Comparison of ENCODE assay signal across 24 cellular contexts in genomic region chr16:80437707-80438106, GRCh38.
"Had no signal": no experiment of that assay in that cellular context is flagged by ENCODE, and none has a peak within 500 bp of the region (broad histone marks: within the 10 kb centered on the region; RNA-seq: fewer than 3 reads in every experiment).

No MANE protein-coding gene starts in this region.

- H3K36me3 Mint-ChIP-seq: activated naive CD8-positive, alpha-beta T cell treated with anti-CD3 and anti-CD28 coated beads for 36 hours had no signal

- H3K27ac ChIP-seq: colonic mucosa, dorsolateral prefrontal cortex, esophagus squamous epithelium, gastroesophageal sphincter, heart left ventricle, left lung, ovary, prostate gland, spleen, thoracic aorta, upper lobe of left lung, WERI-Rb-1 had no signal

- H3K9me3 Mint-ChIP-seq: activated naive CD8-positive, alpha-beta T cell treated with anti-CD3 and anti-CD28 coated beads for 36 hours; effector memory CD8-positive, alpha-beta T cell had no signal

- H3K4me3 ChIP-seq: colonic mucosa, dorsolateral prefrontal cortex, esophagus squamous epithelium, gastroesophageal sphincter, heart left ventricle, left lung, lung, ovary, prostate gland, spleen, thoracic aorta, upper lobe of left lung had no signal

- ATAC-seq: effector memory CD8-positive, alpha-beta T cell; gastroesophageal sphincter; heart left ventricle; left lung; naive thymus-derived CD4-positive, alpha-beta T cell had no signal

- DNase-seq: activated CD4-positive, alpha-beta T cell treated with anti-CD3 and anti-CD28 coated beads for 1 hour; activated naive CD4-positive, alpha-beta T cell treated with Interleukin-2 at 50 U/mL for 16 hours; activated naive CD8-positive, alpha-beta T cell treated with anti-CD3 and anti-CD28 coated beads for 36 hours; activated T-cell treated with anti-CD3 and anti-CD28 coated beads, Interleukin-2, amount 50 U/mL, for 48 hours; amniotic stem cell; colonic mucosa; dorsolateral prefrontal cortex; effector memory CD8-positive, alpha-beta T cell; esophagus squamous epithelium; heart left ventricle; kidney; left lung; naive thymus-derived CD4-positive, alpha-beta T cell; ovary; spleen; stimulated activated CD4-positive, alpha-beta T cell treated with anti-CD3 and anti-CD28 coated beads, Interleukin-4, amount 100 ng/mL, for 24 hours; stimulated activated naive CD4-positive, alpha-beta T cell treated with Interleukin-2 at 50 U/mL for 16 hours; T-helper 1 cell; upper lobe of left lung; WERI-Rb-1 had no signal

- H3K27me3 ChIP-seq: colonic mucosa, esophagus squamous epithelium, left lung, ovary, upper lobe of left lung had no signal

- H3K36me3 ChIP-seq: colonic mucosa, esophagus squamous epithelium, gastroesophageal sphincter, heart left ventricle, left lung, ovary, prostate gland, spleen, thoracic aorta, upper lobe of left lung, WERI-Rb-1 had no signal

- H3K9me3 ChIP-seq: colonic mucosa, esophagus squamous epithelium, gastroesophageal sphincter, heart left ventricle, left lung, ovary, prostate gland, spleen, thoracic aorta, upper lobe of left lung had no signal

- H3K27ac Mint-ChIP-seq: activated naive CD8-positive, alpha-beta T cell treated with anti-CD3 and anti-CD28 coated beads for 36 hours; effector memory CD8-positive, alpha-beta T cell; naive thymus-derived CD4-positive, alpha-beta T cell had no signal

- H3K4me3 Mint-ChIP-seq: activated naive CD8-positive, alpha-beta T cell treated with anti-CD3 and anti-CD28 coated beads for 36 hours; effector memory CD8-positive, alpha-beta T cell; naive thymus-derived CD4-positive, alpha-beta T cell had no signal

- H3K4me1 Mint-ChIP-seq: activated naive CD8-positive, alpha-beta T cell treated with anti-CD3 and anti-CD28 coated beads for 36 hours had no signal

- H3K4me1 ChIP-seq: colonic mucosa, esophagus squamous epithelium, gastroesophageal sphincter, heart left ventricle, left lung, prostate gland, upper lobe of left lung had no signal
